11 cellular contexts compared by ENCODE assay signal in genomic region chr5:57986746-57987145, GRCh38.
A peak's percentile ranks its signal among the peaks of the same experiment; 100 is the strongest.
DNase-seq lines count a peak whose midpoint lies in the region; TF ChIP-seq lines count a peak whose summit lies in the region.
"Had no signal": no experiment of that assay in that cellular context is flagged by ENCODE, and none has a peak within 500 bp of the region (broad histone marks: within the 10 kb centered on the region; RNA-seq: fewer than 3 reads in every experiment).

No MANE protein-coding gene starts in this region.

- CTCF ChIA-PET in Calu3 (lab: Charles Lee): no interaction called here

- H3K9me3 Mint-ChIP-seq in Calu3 (ENCODE audit: low read depth, unreplicated experiment): no peaks in the 10 kb centered on the region
- H3K9me3 Mint-ChIP-seq: activated naive CD8-positive, alpha-beta T cell treated with anti-CD3 and anti-CD28 coated beads for 36 hours; stimulated activated naive CD8-positive, alpha-beta T cell treated with anti-CD3 and anti-CD28 coated beads, Interleukin-15, amount 100 ng/mL, for 72 hours had no signal

- H3K36me3 Mint-ChIP-seq in Calu3 (ENCODE audit: insufficient read depth, unreplicated experiment): no peaks in the 10 kb centered on the region
- H3K36me3 Mint-ChIP-seq: activated naive CD8-positive, alpha-beta T cell treated with anti-CD3 and anti-CD28 coated beads for 36 hours had no signal

- intact Hi-C loops in Calu3 (cut with micrococcal nuclease; ENCODE audit: unreplicated experiment): no loop called here

- no peak overlapping the region for H3K4me3 Mint-ChIP-seq in Calu3 (ENCODE audit: low read depth, unreplicated experiment)
- H3K4me3 Mint-ChIP-seq: activated naive CD8-positive, alpha-beta T cell treated with anti-CD3 and anti-CD28 coated beads for 36 hours; stimulated activated naive CD8-positive, alpha-beta T cell treated with anti-CD3 and anti-CD28 coated beads, Interleukin-15, amount 100 ng/mL, for 72 hours had no signal

- DNase-seq in Calu3 (peak; percentile 18), OCI-M1 (lab: John Stamatoyannopoulos, UW) (peak; percentile 6), dermis blood vessel endothelial cell (peak; percentile 48), myocyte (ENCODE audit: low read depth) (peak; percentile 44), NCI-H2029 treated with DMSO at 0.1 percent for 48 hours (lab: John Stamatoyannopoulos, UW) (no peak), NK-92 (lab: John Stamatoyannopoulos, UW; ENCODE audit: unreplicated experiment) (no peak), UCSD-AML1 (lab: John Stamatoyannopoulos, UW; ENCODE audit: unreplicated experiment) (no peak), C1 segment of cervical spinal cord (lab: John Stamatoyannopoulos, UW) (no peak)
- DNase-seq: activated naive CD8-positive, alpha-beta T cell treated with anti-CD3 and anti-CD28 coated beads for 36 hours; NCI-H2227 treated with DMSO at 0.1 percent for 48 hours; stimulated activated naive CD8-positive, alpha-beta T cell treated with anti-CD3 and anti-CD28 coated beads, Interleukin-15, amount 100 ng/mL, for 72 hours had no signal

- H3K27me3 Mint-ChIP-seq in Calu3 (ENCODE audit: unreplicated experiment): no peaks in the 10 kb centered on the region
- H3K27me3 Mint-ChIP-seq: stimulated activated naive CD8-positive, alpha-beta T cell treated with anti-CD3 and anti-CD28 coated beads, Interleukin-15, amount 100 ng/mL, for 72 hours had no signal

- peak overlapping the region; percentile 18 for H3K27ac Mint-ChIP-seq in Calu3 (ENCODE audit: unreplicated experiment)
- H3K27ac Mint-ChIP-seq: activated naive CD8-positive, alpha-beta T cell treated with anti-CD3 and anti-CD28 coated beads for 36 hours; stimulated activated naive CD8-positive, alpha-beta T cell treated with anti-CD3 and anti-CD28 coated beads, Interleukin-15, amount 100 ng/mL, for 72 hours had no signal

- no peak for TF ChIP-seq CTCF in Calu3 (IDR thresholded peaks at IDR 0.05; ENCODE audit: unreplicated experiment)

- no TSS peak for BruUV-seq in Calu3 (replicated peaks; lab: Mats Ljungman, UMichigan)

- H3K4me1 Mint-ChIP-seq in Calu3 (ENCODE audit: low read depth, unreplicated experiment): peaks cover 16% of the 10 kb centered on the region
- H3K4me1 Mint-ChIP-seq: activated naive CD8-positive, alpha-beta T cell treated with anti-CD3 and anti-CD28 coated beads for 36 hours; stimulated activated naive CD8-positive, alpha-beta T cell treated with anti-CD3 and anti-CD28 coated beads, Interleukin-15, amount 100 ng/mL, for 72 hours had no signal

Comparison
In these comparisons a context has a peak if more than half of its experiments do, and no peak if none do; other contexts are left out.
1. DNase-seq: peak in Calu3 (single experiment), OCI-M1 (single experiment), dermis blood vessel endothelial cell (single experiment) and myocyte (single experiment); none in NCI-H2029 treated with DMSO at 0.1 percent for 48 hours (single experiment), NK-92 (single experiment), UCSD-AML1 (single experiment) and C1 segment of cervical spinal cord (0 of 14).